Comparison of ENCODE assay signal across 2 cellular contexts in genomic region chr11:5384335-5384734, GRCh38.
TF ChIP-seq lines count a peak whose summit lies in the region.

No MANE protein-coding gene starts in this region.

TF ChIP-seq in HCT116, 20 proteins besides CTCF, POLR2A, EP300 and RAD21:
- no peak for TF ChIP-seq ZBTB33 (IDR thresholded peaks at IDR 0.05; ENCODE audit: extremely low read depth, insufficient replicate concordance, low read length)
- TF ChIP-seq ZFX (IDR thresholded peaks at IDR 0.05), result no peak
- TF ChIP-seq POLR2AphosphoS5 (IDR thresholded peaks at IDR 0.05; ENCODE audit: low read depth, low read length), result no peak
- TF ChIP-seq EGR1 (IDR thresholded peaks at IDR 0.05; ENCODE audit: low read depth), result no peak
- TF ChIP-seq CBX3 (IDR thresholded peaks at IDR 0.05; ENCODE audit: low read depth), result no peak
- TF ChIP-seq MAX (IDR thresholded peaks at IDR 0.05), result no peak

TF ChIP-seq in H1, 55 proteins besides CTCF, POLR2A, EP300 and RAD21:
- no peak for TF ChIP-seq CTBP2 (IDR thresholded peaks at IDR 0.05; ENCODE audit: borderline replicate concordance, insufficient read depth, insufficient read length, low read length)
- no peak for TF ChIP-seq SRF (IDR thresholded peaks at IDR 0.05; ENCODE audit: low read depth, low read length)
- no peak for TF ChIP-seq NANOG (IDR thresholded peaks at IDR 0.05; ENCODE audit: insufficient read depth, low read depth, low read length, poor library complexity, severe bottlenecking)
- TF ChIP-seq ASH2L (IDR thresholded peaks at IDR 0.05; ENCODE audit: low read length), result no peak
- no peak for TF ChIP-seq USF2 (IDR thresholded peaks at IDR 0.05; ENCODE audit: low read length)
- no peak for TF ChIP-seq SIN3A (conservative IDR thresholded peaks at IDR 0.05 in 1 of 2, IDR thresholded peaks at IDR 0.05 in 1 of 2; ENCODE audit: low read depth in 1 of 2, low read length in 2 of 2)
- no peak for TF ChIP-seq TAF7 (optimal IDR thresholded peaks at IDR 0.05; ENCODE audit: borderline replicate concordance, low read depth, low read length)
- TF ChIP-seq GABPA (IDR thresholded peaks at IDR 0.05; ENCODE audit: borderline replicate concordance, insufficient read depth, low read length), result no peak
- no peak for TF ChIP-seq GTF2F1 (IDR thresholded peaks at IDR 0.05; ENCODE audit: borderline replicate concordance, low read depth, low read length)
- no peak for TF ChIP-seq SAP30 (IDR thresholded peaks at IDR 0.05; ENCODE audit: insufficient read depth, insufficient replicate concordance, low read length)
- TF ChIP-seq NRF1 (IDR thresholded peaks at IDR 0.05; ENCODE audit: low read depth, low read length), result no peak
- TF ChIP-seq KDM1A (IDR thresholded peaks at IDR 0.05; ENCODE audit: borderline replicate concordance, low read length), result no peak
- TF ChIP-seq SIRT6 (IDR thresholded peaks at IDR 0.05; ENCODE audit: low read length), result no peak
- no peak for TF ChIP-seq HDAC2 (IDR thresholded peaks at IDR 0.05; ENCODE audit: borderline replicate concordance in 1 of 2, low read depth in 2 of 2, low read length in 2 of 2)
- TF ChIP-seq SP2 (IDR thresholded peaks at IDR 0.05; ENCODE audit: low read length), result no peak
